Comparison of ENCODE assay signal across 8 cellular contexts in the genomic region with DNA sequence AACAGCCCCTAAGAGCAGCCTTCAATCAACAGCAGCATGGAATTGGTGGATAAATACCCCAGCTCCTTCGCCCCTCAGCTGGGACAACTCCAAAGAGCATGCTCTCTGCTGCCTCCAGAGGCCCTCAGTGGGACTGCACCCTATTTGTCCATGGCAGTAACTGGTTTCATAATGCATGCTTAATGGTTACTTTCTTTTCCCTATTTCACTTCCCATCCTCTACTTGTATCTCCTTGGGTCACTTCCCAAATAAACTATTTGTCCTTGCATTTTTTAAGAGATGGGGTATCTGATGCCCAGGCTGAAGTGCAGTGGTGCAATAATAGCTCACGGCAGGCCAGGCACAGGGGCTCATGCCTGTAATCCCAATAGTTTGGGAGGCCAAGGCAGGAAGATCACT. TPM values are rescaled to one million over a fixed set of nuclear protein-coding genes. Genes with fewer than 3 reads are reported as not detected.
A peak's percentile ranks its signal among the peaks of the same experiment; 100 is the strongest.
DNase-seq lines count a peak whose midpoint lies in the region; ATAC-seq and TF ChIP-seq lines count a peak whose summit lies in the region.

No MANE protein-coding gene starts in this region.

- H3K4me1 Mint-ChIP-seq in activated naive CD8-positive, alpha-beta T cell treated with anti-CD3 and anti-CD28 coated beads, Interleukin-2, amount 50 U/mL, for 24 hours = peaks cover 33% of the 10 kb centered on the region
- H3K4me1 Mint-ChIP-seq in immature natural killer cell = peaks cover 13 to 20% of the 10 kb centered on the region in 2 donors

- peak; percentile 81 for TF ChIP-seq CTCF in SU-DHL-6 (IDR thresholded peaks at IDR 0.05; ENCODE audit: insufficient read depth, low read length, poor library complexity, severe bottlenecking)

- no peaks in the 10 kb centered on the region for H3K79me2 ChIP-seq in SU-DHL-6 (ENCODE audit: insufficient read depth, low read length)

- H3K9ac ChIP-seq in SU-DHL-6 (ENCODE audit: low read length) = no peak overlapping the region

- H3K4me2 ChIP-seq in SU-DHL-6 (ENCODE audit: low read depth, low read length, poor library complexity, severe bottlenecking) = no peak overlapping the region

- H3K36me3 ChIP-seq in H7 (replicated peaks; ENCODE audit: control insufficient read depth, insufficient read depth, low read length) (no peaks in the 10 kb centered on the region), SU-DHL-6 (ENCODE audit: low read length) (no peaks in the 10 kb centered on the region)

- no peaks in the 10 kb centered on the region for H3K9me3 Mint-ChIP-seq in activated naive CD8-positive, alpha-beta T cell treated with anti-CD3 and anti-CD28 coated beads, Interleukin-2, amount 50 U/mL, for 24 hours
- H3K9me3 Mint-ChIP-seq in immature natural killer cell = no peaks in the 10 kb centered on the region

- H3K4me3 ChIP-seq in H7 (ENCODE audit: insufficient read depth, low read depth, low read length) = no peak overlapping the region
- H3K4me3 ChIP-seq in SU-DHL-6 (ENCODE audit: insufficient read depth, low read length, poor library complexity, severe bottlenecking) = no peak overlapping the region

- no peak for ATAC-seq in activated naive CD8-positive, alpha-beta T cell treated with anti-CD3 and anti-CD28 coated beads, Interleukin-2, amount 50 U/mL, for 24 hours
- ATAC-seq in GM19023 (IDR thresholded peaks at IDR 0.05; ENCODE audit: unreplicated experiment) = no peak

- H3K9me2 ChIP-seq in SU-DHL-6 (replicated peaks; ENCODE audit: insufficient read depth, low read length) = no peaks in the 10 kb centered on the region

- no peaks in the 10 kb centered on the region for H3F3A ChIP-seq in SU-DHL-6 (ENCODE audit: insufficient read depth)

- H3K27me3 Mint-ChIP-seq in activated naive CD8-positive, alpha-beta T cell treated with anti-CD3 and anti-CD28 coated beads, Interleukin-2, amount 50 U/mL, for 24 hours = no peaks in the 10 kb centered on the region
- H3K27me3 Mint-ChIP-seq in immature natural killer cell (ENCODE audit: low read depth in 3 of 3) = peaks cover 3 to 6% (median 4%) of the 10 kb centered on the region in 3 donors

- H3K27me3 ChIP-seq in H7 (ENCODE audit: control insufficient read depth, insufficient read depth, low read length) (no peaks in the 10 kb centered on the region), SU-DHL-6 (ENCODE audit: low read length) (no peaks in the 10 kb centered on the region)

- H3K36me3 Mint-ChIP-seq in activated naive CD8-positive, alpha-beta T cell treated with anti-CD3 and anti-CD28 coated beads, Interleukin-2, amount 50 U/mL, for 24 hours (ENCODE audit: low read depth) = peaks cover 2% of the 10 kb centered on the region
- no peaks in the 10 kb centered on the region for H3K36me3 Mint-ChIP-seq in immature natural killer cell

- DNase-seq in AML-193 (lab: John Stamatoyannopoulos, UW) (peak; percentile 34 to 51), H7 (peak; percentile 85), immature natural killer cell (peak; percentile 69 to 73 (median 71)), COLO829 (ENCODE audit: low spot score) (no peak)
- DNase-seq in activated naive CD8-positive, alpha-beta T cell treated with anti-CD3 and anti-CD28 coated beads, Interleukin-2, amount 50 U/mL, for 24 hours = peak; percentile 76
- peak in 2 of 3 experiments; percentile 63 to 66 for DNase-seq in stimulated activated CD4-positive, alpha-beta T cell treated with anti-CD3 and anti-CD28 coated beads, TNF-alpha, amount 100 ng/mL, for 24 hours (ENCODE audit: low read depth in 3 of 3)

- no peak overlapping the region for H3K27ac Mint-ChIP-seq in activated naive CD8-positive, alpha-beta T cell treated with anti-CD3 and anti-CD28 coated beads, Interleukin-2, amount 50 U/mL, for 24 hours
- H3K27ac Mint-ChIP-seq in immature natural killer cell = no peak overlapping the region

- H3K9me3 ChIP-seq in SU-DHL-6 (ENCODE audit: insufficient read depth, low read length) = no peaks in the 10 kb centered on the region

- H3K27ac ChIP-seq in SU-DHL-6 (ENCODE audit: low read depth, low read length) = no peak overlapping the region

- no peaks in the 10 kb centered on the region for H4K20me1 ChIP-seq in SU-DHL-6 (ENCODE audit: low read depth, low read length)

- no peak overlapping the region for H3K4me3 Mint-ChIP-seq in activated naive CD8-positive, alpha-beta T cell treated with anti-CD3 and anti-CD28 coated beads, Interleukin-2, amount 50 U/mL, for 24 hours
- H3K4me3 Mint-ChIP-seq in immature natural killer cell = peak overlapping the region in 1 of 5 donors; percentile 23

- H2AFZ ChIP-seq in SU-DHL-6 (ENCODE audit: low read depth, low read length, severe bottlenecking) = no peak overlapping the region

RNA-seq across cellular contexts. Expression of a gene that starts 13.5 kb away (rescaled TPM):
- 429 and 498 TPM in 2 replicates for total RNA-seq in H7 (2014; rRNA removed; shearing (Covaris generic))
- polyA plus RNA-seq in immature natural killer cell = 100 to 1,000 TPM; 106 to 193 (median 107) TPM

RNA-seq across cellular contexts. Expression of a gene that starts 48.9 kb away (rescaled TPM):
- total RNA-seq in H7 (2014; rRNA removed; shearing (Covaris generic)) = 59.3 and 63.3 TPM in 2 replicates
- 100 to 1,000 TPM; 110 to 184 (median 126) TPM for polyA plus RNA-seq in immature natural killer cell
